Comparison of ENCODE assay signal across 8 cellular contexts in genomic region chr7:141014091-141014490, GRCh38. TPM values are rescaled to one million over a fixed set of nuclear protein-coding genes. Genes with fewer than 3 reads are reported as not detected.
DNase-seq lines count a peak whose midpoint lies in the region; ATAC-seq, FAIRE-seq and TF ChIP-seq lines count a peak whose summit lies in the region.

No MANE protein-coding gene starts in this region.

- H3K4me3 ChIP-seq in iPS-15b (ENCODE audit: low read depth, low read length): peak overlapping the region; percentile 97

- peak overlapping the region; percentile 93 for H3K4me3 Mint-ChIP-seq in activated CD8-positive, alpha-beta memory T cell treated with anti-CD3 and anti-CD28 coated beads, Interleukin-2, amount 10 ng/mL, durations not matched to agents 7 days and 5 days
- H3K4me3 Mint-ChIP-seq in activated naive CD8-positive, alpha-beta T cell treated with anti-CD3 and anti-CD28 coated beads, Interleukin-2, amount 10 ng/mL, durations not matched to agents 7 days and 5 days: peak overlapping the region; percentile 98
- peak overlapping the region; percentile 90 to 93 for H3K4me3 Mint-ChIP-seq in stimulated activated naive B cell treated with anti-CD40 and anti-IgM and Interleukin-4, amounts not matched to agents 10 μg/mL and 1 μg/mL and 100 μg/mL, for 72 hours

- POLR2A ChIA-PET in activated naive CD8-positive, alpha-beta T cell treated with anti-CD3 and anti-CD28 coated beads, Interleukin-2, amount 10 ng/mL, durations not matched to agents 7 days and 5 days (lab: Charles Lee): interaction anchor here (0.5 to 2.7 kb wide), 10 partner anchors 90 to 724 kb away, joined by 3 to 24 read pairs (median 6); partner anchors contain the start of genes ADCK2, AGK, BRAF and SSBP1

- peak overlapping the region; percentile 93 for H3K9ac ChIP-seq in iPS-15b (ENCODE audit: low read depth, low read length)

- TF ChIP-seq CTCF in D721Med (IDR thresholded peaks at IDR 0.05; ENCODE audit: insufficient read depth, missing control alignments): no peak

- H3K36me3 Mint-ChIP-seq in activated CD8-positive, alpha-beta memory T cell treated with anti-CD3 and anti-CD28 coated beads, Interleukin-2, amount 10 ng/mL, durations not matched to agents 7 days and 5 days: peaks cover 9% of the 10 kb centered on the region
- H3K36me3 Mint-ChIP-seq in activated naive CD8-positive, alpha-beta T cell treated with anti-CD3 and anti-CD28 coated beads, Interleukin-2, amount 10 ng/mL, durations not matched to agents 7 days and 5 days: peaks cover 7% of the 10 kb centered on the region
- H3K36me3 Mint-ChIP-seq in stimulated activated naive B cell treated with anti-CD40 and anti-IgM and Interleukin-4, amounts not matched to agents 10 μg/mL and 1 μg/mL and 100 μg/mL, for 72 hours: peaks cover 14 to 27% of the 10 kb centered on the region in 2 donors

- FAIRE-seq in D721Med (lab: Jason Lieb, UNC): no peak

- peaks cover 32% of the 10 kb centered on the region for H3K4me1 Mint-ChIP-seq in activated CD8-positive, alpha-beta memory T cell treated with anti-CD3 and anti-CD28 coated beads, Interleukin-2, amount 10 ng/mL, durations not matched to agents 7 days and 5 days
- peaks cover 32% of the 10 kb centered on the region for H3K4me1 Mint-ChIP-seq in activated naive CD8-positive, alpha-beta T cell treated with anti-CD3 and anti-CD28 coated beads, Interleukin-2, amount 10 ng/mL, durations not matched to agents 7 days and 5 days
- peaks cover 5 to 33% of the 10 kb centered on the region in 2 donors for H3K4me1 Mint-ChIP-seq in stimulated activated naive B cell treated with anti-CD40 and anti-IgM and Interleukin-4, amounts not matched to agents 10 μg/mL and 1 μg/mL and 100 μg/mL, for 72 hours

- no peaks in the 10 kb centered on the region for H3K9me3 ChIP-seq in iPS-15b (ENCODE audit: control insufficient read depth, insufficient read depth, low read length)

- H3K36me3 ChIP-seq in iPS-15b (ENCODE audit: control insufficient read depth, insufficient read depth, low read length): no peaks in the 10 kb centered on the region

- DNase-seq in activated CD8-positive, alpha-beta memory T cell treated with anti-CD3 and anti-CD28 coated beads, Interleukin-2, amount 10 ng/mL, durations not matched to agents 7 days and 5 days: no peak
- no peak for DNase-seq in activated CD8-positive, alpha-beta memory T cell treated with anti-CD3 and anti-CD28 coated beads, Interleukin-2, amount 50 U/mL, for 48 hours
- DNase-seq in activated naive CD8-positive, alpha-beta T cell treated with anti-CD3 and anti-CD28 coated beads, Interleukin-2, amount 10 ng/mL, durations not matched to agents 7 days and 5 days: no peak
- DNase-seq in stimulated activated naive B cell treated with anti-CD40 and anti-IgM and Interleukin-4, amounts not matched to agents 10 μg/mL and 1 μg/mL and 100 μg/mL, for 72 hours: no peak
- DNase-seq in 8988T (no peak), D721Med (ENCODE audit: insufficient read length, low spot score) (no peak)

- H3K27me3 Mint-ChIP-seq in activated CD8-positive, alpha-beta memory T cell treated with anti-CD3 and anti-CD28 coated beads, Interleukin-2, amount 10 ng/mL, durations not matched to agents 7 days and 5 days: peaks cover 16% of the 10 kb centered on the region
- peaks cover 13% of the 10 kb centered on the region for H3K27me3 Mint-ChIP-seq in activated naive CD8-positive, alpha-beta T cell treated with anti-CD3 and anti-CD28 coated beads, Interleukin-2, amount 10 ng/mL, durations not matched to agents 7 days and 5 days
- peaks cover 12 to 16% of the 10 kb centered on the region in 2 donors for H3K27me3 Mint-ChIP-seq in stimulated activated naive B cell treated with anti-CD40 and anti-IgM and Interleukin-4, amounts not matched to agents 10 μg/mL and 1 μg/mL and 100 μg/mL, for 72 hours

- CTCF ChIA-PET in activated CD8-positive, alpha-beta memory T cell treated with anti-CD3 and anti-CD28 coated beads, Interleukin-2, amount 10 ng/mL, durations not matched to agents 7 days and 5 days (lab: Charles Lee): interaction anchor here (0.6 to 3.5 kb wide), 11 partner anchors 10 to 1588 kb away, joined by 3 to 27 read pairs (median 5); partner anchors contain the start of genes BRAF and SSBP1

- H3K27me3 ChIP-seq in iPS-15b (ENCODE audit: control insufficient read depth, insufficient read depth, low read length): no peaks in the 10 kb centered on the region

- H3K9me3 Mint-ChIP-seq in activated CD8-positive, alpha-beta memory T cell treated with anti-CD3 and anti-CD28 coated beads, Interleukin-2, amount 10 ng/mL, durations not matched to agents 7 days and 5 days (ENCODE audit: low read depth): peaks cover 2% of the 10 kb centered on the region
- peaks cover 3% of the 10 kb centered on the region for H3K9me3 Mint-ChIP-seq in activated naive CD8-positive, alpha-beta T cell treated with anti-CD3 and anti-CD28 coated beads, Interleukin-2, amount 10 ng/mL, durations not matched to agents 7 days and 5 days
- H3K9me3 Mint-ChIP-seq in stimulated activated naive B cell treated with anti-CD40 and anti-IgM and Interleukin-4, amounts not matched to agents 10 μg/mL and 1 μg/mL and 100 μg/mL, for 72 hours: peaks cover 3 to 4% of the 10 kb centered on the region in 2 donors

- peak overlapping the region; percentile 99 for H3K27ac Mint-ChIP-seq in activated CD8-positive, alpha-beta memory T cell treated with anti-CD3 and anti-CD28 coated beads, Interleukin-2, amount 10 ng/mL, durations not matched to agents 7 days and 5 days
- peak overlapping the region; percentile 99 for H3K27ac Mint-ChIP-seq in activated naive CD8-positive, alpha-beta T cell treated with anti-CD3 and anti-CD28 coated beads, Interleukin-2, amount 10 ng/mL, durations not matched to agents 7 days and 5 days
- H3K27ac Mint-ChIP-seq in stimulated activated naive B cell treated with anti-CD40 and anti-IgM and Interleukin-4, amounts not matched to agents 10 μg/mL and 1 μg/mL and 100 μg/mL, for 72 hours: peak overlapping the region; percentile 100

- ATAC-seq in activated CD8-positive, alpha-beta memory T cell treated with anti-CD3 and anti-CD28 coated beads, Interleukin-2, amount 10 ng/mL, durations not matched to agents 7 days and 5 days: peak; percentile 5
- peak; percentile 13 for ATAC-seq in HG03354 (IDR thresholded peaks at IDR 0.05; ENCODE audit: poor library complexity, severe bottlenecking, unreplicated experiment)
- peak; percentile 4 for ATAC-seq in activated naive CD8-positive, alpha-beta T cell treated with anti-CD3 and anti-CD28 coated beads, Interleukin-2, amount 10 ng/mL, durations not matched to agents 7 days and 5 days (ENCODE audit: low read depth)
- ATAC-seq in stimulated activated naive B cell treated with anti-CD40 and anti-IgM and Interleukin-4, amounts not matched to agents 10 μg/mL and 1 μg/mL and 100 μg/mL, for 72 hours (replicated peaks): peak; percentile 10 to 16

- no peaks in the 10 kb centered on the region for H3K4me1 ChIP-seq in iPS-15b (ENCODE audit: control insufficient read depth, insufficient read depth, low read length)

RNA-seq across cellular contexts. Expression of gene MRPS33, which starts 0.7 kb away (rescaled TPM):
- total RNA-seq in activated CD8-positive, alpha-beta memory T cell treated with anti-CD3 and anti-CD28 coated beads, Interleukin-2, amount 10 ng/mL, durations not matched to agents 7 days and 5 days: 10 to 100 TPM; 51.6 to 70.8 TPM
- 10 to 100 TPM; 44.4 to 47.0 TPM for total RNA-seq in activated naive CD8-positive, alpha-beta T cell treated with anti-CD3 and anti-CD28 coated beads, Interleukin-2, amount 10 ng/mL, durations not matched to agents 7 days and 5 days

RNA-seq across cellular contexts. Expression of gene TMEM178B, which starts 59.8 kb away (rescaled TPM):
- 1 to 10 TPM in 1 of 2 experiments, under 1 TPM in 1; 0.18 to 1.9 TPM for total RNA-seq in activated CD8-positive, alpha-beta memory T cell treated with anti-CD3 and anti-CD28 coated beads, Interleukin-2, amount 10 ng/mL, durations not matched to agents 7 days and 5 days
- total RNA-seq in activated naive CD8-positive, alpha-beta T cell treated with anti-CD3 and anti-CD28 coated beads, Interleukin-2, amount 10 ng/mL, durations not matched to agents 7 days and 5 days: under 1 TPM in 1 of 2 experiments, not detected in 1; 0.06 TPM
